In genomic region chr3:126456211-126456610, GRCh38 we compare ENCODE assay signal across 24 cellular contexts. TPM values are rescaled to one million over a fixed set of nuclear protein-coding genes. Genes with fewer than 3 reads are reported as not detected.
DNase-seq lines count a peak whose midpoint lies in the region; ATAC-seq and TF ChIP-seq lines count a peak whose summit lies in the region.
"Had no signal": no experiment of that assay in that cellular context is flagged by ENCODE, and none has a peak within 500 bp of the region (broad histone marks: within the 10 kb centered on the region; RNA-seq: fewer than 3 reads in every experiment).

No MANE protein-coding gene starts in this region.

- H3K9me3 ChIP-seq in left ventricle myocardium inferior (replicated peaks) = no peaks in the 10 kb centered on the region
- no peaks in the 10 kb centered on the region for H3K9me3 ChIP-seq in neutrophil
- no peaks in the 10 kb centered on the region for H3K9me3 ChIP-seq in upper lobe of right lung
- H3K9me3 ChIP-seq: right lobe of liver had no signal

- H3K27ac ChIP-seq in left ventricle myocardium inferior (replicated peaks) = no peak overlapping the region
- H3K27ac ChIP-seq in neutrophil = peak overlapping the region; percentile 82
- H3K27ac ChIP-seq in upper lobe of right lung = no peak overlapping the region
- H3K27ac ChIP-seq: brain microvascular endothelial cell, dorsolateral prefrontal cortex, KMS-11, right lobe of liver had no signal

- intact Hi-C loops in Right ventricle myocardium inferior (cut with DNase I) (no loop called here), left ventricle myocardium inferior (cut with micrococcal nuclease) (no loop called here), upper lobe of right lung (cut with DNase I) (no loop called here)

- peak; percentile 7 for ATAC-seq in Right ventricle myocardium inferior
- ATAC-seq in esophagus mucosa = peak; percentile 11
- peak; percentile 41 for ATAC-seq in upper lobe of right lung
- ATAC-seq in HG03097 (IDR thresholded peaks at IDR 0.05; ENCODE audit: low FRiP score, unreplicated experiment) = no peak
- ATAC-seq: left colon, right lobe of liver had no signal

- H3K4me3 ChIP-seq in left ventricle myocardium inferior (no peak overlapping the region), neutrophil (ENCODE audit: low read depth in 1 of 2, low read length in 1 of 2) (no peak overlapping the region), upper lobe of right lung (no peak overlapping the region)
- H3K4me3 ChIP-seq: dorsolateral prefrontal cortex, right lobe of liver had no signal

- TF ChIP-seq CTCF in left ventricle myocardium inferior (IDR thresholded peaks at IDR 0.05; ENCODE audit: borderline replicate concordance) (no peak), neutrophil (IDR thresholded peaks at IDR 0.05) (no peak), upper lobe of right lung (IDR thresholded peaks at IDR 0.05) (no peak)

- H3K36me3 ChIP-seq in left ventricle myocardium inferior (peaks cover 83% of the 10 kb centered on the region), neutrophil (peaks cover 69% of the 10 kb centered on the region), upper lobe of right lung (peaks cover 95% of the 10 kb centered on the region)

- H3K4me1 ChIP-seq in left ventricle myocardium inferior (peaks cover 7% of the 10 kb centered on the region), neutrophil (ENCODE audit: control insufficient read depth in 1 of 2, insufficient read depth in 1 of 2, low read depth in 1 of 2, low read length in 1 of 2) (peaks cover 36% of the 10 kb centered on the region in 2 experiments), upper lobe of right lung (no peaks in the 10 kb centered on the region)

- H3K27me3 ChIP-seq in left ventricle myocardium inferior (ENCODE audit: low read depth) (no peaks in the 10 kb centered on the region), neutrophil (no peaks in the 10 kb centered on the region), upper lobe of right lung (no peaks in the 10 kb centered on the region)
- H3K27me3 ChIP-seq: brain microvascular endothelial cell, dorsolateral prefrontal cortex, right lobe of liver had no signal

- peak; percentile 58 for DNase-seq in Right ventricle myocardium inferior (ENCODE audit: missing footprints)
- DNase-seq in left ventricle myocardium inferior = no peak
- DNase-seq in upper lobe of right lung = peak; percentile 46
- no peak for DNase-seq in NCI-H1694 (lab: John Stamatoyannopoulos, UW)
- no peak for DNase-seq in DMS79 treated with DMSO at 0.1 percent for 48 hours (lab: John Stamatoyannopoulos, UW)
- DNase-seq: 8988T; activated CD4-positive, alpha-beta T cell treated with anti-CD3 and anti-CD28 coated beads for 48 hours; amygdala; brain microvascular endothelial cell; foreskin melanocyte; left colon; mesenchymal stem cell; NCI-H1417; NCI-H2029 treated with DMSO at 0.1 percent for 48 hours; NCI-H526; OCI-M1; SHP77; stimulated activated CD4-positive, alpha-beta T cell treated with anti-CD3 and anti-CD28 coated beads, Interleukin-4, amount 100 ng/mL, for 1 hour had no signal

RNA-seq across cellular contexts. Expression of gene ZXDC, which starts 19.5 kb away (rescaled TPM):
- total RNA-seq in Right ventricle myocardium inferior (15.9 TPM), left ventricle myocardium inferior (15.6 TPM), esophagus mucosa (19.1 TPM), upper lobe of right lung (40.3 TPM)

Comparison
In these comparisons a context has a peak if more than half of its experiments do, and no peak if none do; other contexts are left out.
1. DNase-seq: peak in Right ventricle myocardium inferior (single experiment) and upper lobe of right lung (single experiment); none in left ventricle myocardium inferior (single experiment), NCI-H1694 (single experiment) and DMS79 treated with DMSO at 0.1 percent for 48 hours (single experiment).